In genomic region chr14:38290601-38291190, GRCh38 we compare ENCODE assay signal across 13 cellular contexts.
DNase-seq lines count a peak whose midpoint lies in the region; TF ChIP-seq lines count a peak whose summit lies in the region.
"Had no signal": no experiment of that assay in that cellular context is flagged by ENCODE, and none has a peak within 500 bp of the region (broad histone marks: within the 10 kb centered on the region; RNA-seq: fewer than 3 reads in every experiment).

No MANE protein-coding gene starts in this region.

- POLR2A ChIA-PET in HEK293 (lab: Yijun Ruan, JAX) = no interaction called here

- H3K4me3 ChIP-seq in HEK293 (ENCODE audit: low read depth, low read length) = no peak overlapping the region
- H3K4me3 ChIP-seq in astrocyte of the spinal cord (ENCODE audit: low read depth, low read length) = no peak overlapping the region

- H3K27ac ChIP-seq in 22Rv1 = peak overlapping the region; percentile 32
- H3K27ac ChIP-seq in HEK293 (ENCODE audit: extremely low read depth, low read depth, low read length) = no peak overlapping the region

- no peak for TF ChIP-seq CTCF in 22Rv1 (IDR thresholded peaks at IDR 0.05)
- no peak for TF ChIP-seq CTCF in HEK293 (tag by site-specific recombination; IDR thresholded peaks at IDR 0.05)
- no peak for TF ChIP-seq CTCF in astrocyte of the spinal cord (IDR thresholded peaks at IDR 0.05; ENCODE audit: low read depth, low read length)

- no peaks in the 10 kb centered on the region for H3K9me3 ChIP-seq in HEK293 (ENCODE audit: control insufficient read depth, insufficient read depth, low read depth, low read length)
- H3K9me3 ChIP-seq: BE2C had no signal

- in situ Hi-C loops in astrocyte of the spinal cord (cut with HindIII; ENCODE audit: low sequenced_read_pairs) = no loop called here

- DNase-seq in astrocyte of the spinal cord (ENCODE audit: low read depth, low spot score) (peak; percentile 85), kidney tubule cell (ENCODE audit: low spot score) (peak; percentile 25), T-helper 1 cell (no peak), islet precursor cell (no peak), MV-4-11 (lab: John Stamatoyannopoulos, UW) (no peak), NCI-H128 (lab: John Stamatoyannopoulos, UW; ENCODE audit: unreplicated experiment) (no peak)
- DNase-seq: activated CD8-positive, alpha-beta memory T cell treated with anti-CD3 and anti-CD28 coated beads, Interleukin-2, amount 50 U/mL, for 48 hours; BE2C; NCI-H1930; stimulated activated naive CD8-positive, alpha-beta T cell treated with anti-CD3 and anti-CD28 coated beads, Interleukin-15, amount 100 ng/mL, for 72 hours; T-cell had no signal

- CTCF ChIA-PET in HEK293 (lab: Yijun Ruan, JAX) = no interaction called here

- no peaks in the 10 kb centered on the region for H3K36me3 ChIP-seq in HEK293 (ENCODE audit: control insufficient read depth in 2 of 2, insufficient read depth in 1 of 2, low read length in 2 of 2)
- H3K36me3 ChIP-seq: BE2C had no signal

- H3K4me1 ChIP-seq in HEK293 (ENCODE audit: control insufficient read depth, insufficient read depth, low read length) = no peaks in the 10 kb centered on the region

TF ChIP-seq in HEK293, 187 proteins besides CTCF, POLR2A, EP300 and RAD21:
- TF ChIP-seq TCF7L2 (IDR thresholded peaks at IDR 0.05; ENCODE audit: borderline replicate concordance, low read depth, low read length) (peak; percentile 50; the same call in 1 of the 2 replicates), SP3 (tag by site-specific recombination; IDR thresholded peaks at IDR 0.05) (no peak), ZNF148 (tag by site-specific recombination; IDR thresholded peaks at IDR 0.05; ENCODE audit: borderline replicate concordance) (no peak), KLF9 (tag by site-specific recombination; IDR thresholded peaks at IDR 0.05; ENCODE audit: low read depth) (no peak), ZIC2 (tag by site-specific recombination; IDR thresholded peaks at IDR 0.05) (no peak)

Comparison
In these comparisons a context has a peak if more than half of its experiments do, and no peak if none do; other contexts are left out.
1. DNase-seq: peak in astrocyte of the spinal cord (single experiment) and kidney tubule cell (single experiment); none in T-helper 1 cell (0 of 5), islet precursor cell (single experiment), MV-4-11 (single experiment) and NCI-H128 (single experiment).